8 cellular contexts compared by ENCODE assay signal in genomic region chr15:89999676-90000174, GRCh38. TPM values are rescaled to one million over a fixed set of nuclear protein-coding genes. Genes with fewer than 3 reads are reported as not detected.
DNase-seq lines count a peak whose midpoint lies in the region; ATAC-seq and TF ChIP-seq lines count a peak whose summit lies in the region.

No MANE protein-coding gene starts in this region.

- CTCF ChIA-PET in T-cell (lab: Charles Lee), result interaction anchor here (1.1 to 2.0 kb wide), 2 partner anchors 71 to 125 kb away, joined by 3 to 4 read pairs; no protein-coding TSS in a partner anchor

- no peaks in the 10 kb centered on the region for H3K27me3 Mint-ChIP-seq in T-cell

- no peak overlapping the region for H3K9ac ChIP-seq in parathyroid adenoma

- peaks cover 32 to 35% (median 34%) of the 10 kb centered on the region in 3 donors for H3K4me1 Mint-ChIP-seq in T-cell

- peak overlapping the region; percentile 22 to 34 for H3K27ac Mint-ChIP-seq in T-cell

- POLR2A ChIA-PET in T-cell (lab: Charles Lee), result interaction anchor here in 1 of 2 donors (0.6 kb wide), 2 partner anchors 15 to 58 kb away, joined by 4 to 7 read pairs; no protein-coding TSS in a partner anchor

- H3K27ac ChIP-seq in foreskin keratinocyte, result peak overlapping the region; percentile 97
- H3K27ac ChIP-seq in parathyroid adenoma, result peak overlapping the region; percentile 61

- H3K4me3 ChIP-seq in parathyroid adenoma (ENCODE audit: low read depth, low read length), result peak overlapping the region; percentile 18

- DNase-seq in DMS114 treated with DMSO at 0.1 percent for 48 hours (lab: John Stamatoyannopoulos, UW; ENCODE audit: unreplicated experiment), result peak; percentile 35
- DNase-seq in T-cell, result no peak
- peak in 1 of 2 donors; percentile 41 for DNase-seq in foreskin keratinocyte
- no peak for DNase-seq in NCI-H2227 treated with DMSO at 0.1 percent for 48 hours (lab: John Stamatoyannopoulos, UW)
- no peak for DNase-seq in NCI-H510A treated with DMSO at 0.1 percent for 48 hours (lab: John Stamatoyannopoulos, UW)
- no peak for DNase-seq in effector CD4-positive, alpha-beta T cell

- H3K4me2 ChIP-seq in parathyroid adenoma (ENCODE audit: low read length), result peak overlapping the region; percentile 90

- H3K4me1 ChIP-seq in foreskin keratinocyte (peaks cover 24% of the 10 kb centered on the region), parathyroid adenoma (no peaks in the 10 kb centered on the region)

- H3K9me3 ChIP-seq in parathyroid adenoma (ENCODE audit: control insufficient read depth, low read length), result no peaks in the 10 kb centered on the region

- H3K79me2 ChIP-seq in parathyroid adenoma, result no peaks in the 10 kb centered on the region

- ATAC-seq in T-cell (replicated peaks in 1 of 4) (no peak), foreskin keratinocyte (peak; percentile 22), GM18861 (IDR thresholded peaks at IDR 0.05; ENCODE audit: unreplicated experiment) (no peak)

- peak overlapping the region in 2 of 3 donors; percentile 31 to 51 for H3K4me3 Mint-ChIP-seq in T-cell

- no peaks in the 10 kb centered on the region for H3K36me3 ChIP-seq in parathyroid adenoma (ENCODE audit: control insufficient read depth, insufficient read depth, low read length)

- no peaks in the 10 kb centered on the region for H3K27me3 ChIP-seq in foreskin keratinocyte
- H3K27me3 ChIP-seq in parathyroid adenoma (ENCODE audit: control insufficient read depth, insufficient read depth, low read length), result no peaks in the 10 kb centered on the region

- TF ChIP-seq CTCF in foreskin keratinocyte (conservative IDR thresholded peaks at IDR 0.05) (no peak), parathyroid adenoma (IDR thresholded peaks at IDR 0.05) (no peak)

- no peak overlapping the region for H2AFZ ChIP-seq in parathyroid adenoma

- H3K9me3 Mint-ChIP-seq in T-cell, result no peaks in the 10 kb centered on the region

- no peaks in the 10 kb centered on the region for H3K36me3 Mint-ChIP-seq in T-cell

RNA-seq across cellular contexts. Expression of gene ZNF710, which starts 1.4 kb away (rescaled TPM):
- total RNA-seq in T-cell, result 10 to 100 TPM; 11.8 to 21.2 (median 17.7) TPM
- 30.3 and 36.8 TPM in 2 replicates for total RNA-seq in foreskin keratinocyte
- 25.1 and 32.1 TPM in 2 replicates for polyA plus RNA-seq in foreskin keratinocyte
